Comparison of ENCODE assay signal across 1 cellular context in the genomic region with DNA sequence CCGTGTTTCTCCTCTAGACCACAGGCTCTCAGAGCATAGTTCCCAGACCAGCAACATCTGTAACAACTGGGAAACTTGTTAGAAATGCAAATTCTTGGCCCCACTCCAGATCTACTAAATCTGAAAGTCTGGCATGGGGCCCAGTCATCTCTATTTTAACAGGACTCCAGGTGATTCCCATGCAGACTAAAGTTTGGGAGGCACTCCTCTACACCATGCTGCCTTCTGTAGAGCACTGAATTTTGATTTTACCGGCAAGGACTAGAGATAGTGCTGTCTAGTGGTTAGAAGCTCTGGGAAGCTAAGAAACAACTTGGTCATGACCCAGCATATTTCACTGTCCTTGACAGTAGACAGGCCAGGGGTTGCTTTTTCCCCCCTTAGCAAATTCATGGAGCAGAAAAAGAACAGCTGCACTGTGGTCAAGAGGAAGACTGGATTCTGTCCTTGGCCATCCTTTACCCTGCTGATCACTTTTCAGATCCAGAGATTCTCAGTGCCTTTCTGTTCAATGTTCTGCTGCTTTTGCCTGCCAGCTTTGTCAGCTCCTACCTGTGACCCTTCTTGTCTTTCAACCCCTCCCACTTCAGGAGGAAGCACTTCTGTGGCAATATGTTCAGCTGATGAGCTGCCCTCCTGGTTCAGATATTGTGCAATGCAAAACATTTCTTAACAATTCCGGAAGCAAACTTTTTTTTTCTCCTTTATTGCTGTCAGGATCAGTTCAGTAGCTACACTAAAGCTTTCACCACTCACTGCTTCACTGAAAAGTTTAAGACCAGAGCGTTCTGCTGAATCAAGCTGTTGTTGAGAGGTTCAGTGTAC.
A peak's percentile ranks its signal among the peaks of the same experiment; 100 is the strongest.
TF ChIP-seq lines count a peak whose summit lies in the region.

No MANE protein-coding gene starts in this region.

TF ChIP-seq in K562, 482 proteins besides CTCF, POLR2A, EP300 and RAD21 (continued from another document):
- TF ChIP-seq, protein P1, sequence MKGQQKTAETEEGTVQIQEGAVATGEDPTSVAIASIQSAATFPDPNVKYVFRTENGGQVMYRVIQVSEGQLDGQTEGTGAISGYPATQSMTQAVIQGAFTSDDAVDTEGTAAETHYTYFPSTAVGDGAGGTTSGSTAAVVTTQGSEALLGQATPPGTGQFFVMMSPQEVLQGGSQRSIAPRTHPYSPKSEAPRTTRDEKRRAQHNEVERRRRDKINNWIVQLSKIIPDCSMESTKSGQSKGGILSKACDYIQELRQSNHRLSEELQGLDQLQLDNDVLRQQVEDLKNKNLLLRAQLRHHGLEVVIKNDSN (CRISPR knock-in tag; IDR thresholded peaks at IDR 0.05), result peak; percentile 87
- TF ChIP-seq, protein P2, sequence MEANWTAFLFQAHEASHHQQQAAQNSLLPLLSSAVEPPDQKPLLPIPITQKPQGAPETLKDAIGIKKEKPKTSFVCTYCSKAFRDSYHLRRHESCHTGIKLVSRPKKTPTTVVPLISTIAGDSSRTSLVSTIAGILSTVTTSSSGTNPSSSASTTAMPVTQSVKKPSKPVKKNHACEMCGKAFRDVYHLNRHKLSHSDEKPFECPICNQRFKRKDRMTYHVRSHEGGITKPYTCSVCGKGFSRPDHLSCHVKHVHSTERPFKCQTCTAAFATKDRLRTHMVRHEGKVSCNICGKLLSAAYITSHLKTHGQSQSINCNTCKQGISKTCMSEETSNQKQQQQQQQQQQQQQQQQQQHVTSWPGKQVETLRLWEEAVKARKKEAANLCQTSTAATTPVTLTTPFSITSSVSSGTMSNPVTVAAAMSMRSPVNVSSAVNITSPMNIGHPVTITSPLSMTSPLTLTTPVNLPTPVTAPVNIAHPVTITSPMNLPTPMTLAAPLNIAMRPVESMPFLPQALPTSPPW (CRISPR knock-in tag; IDR thresholded peaks at IDR 0.05), result peak; percentile 68
- TF ChIP-seq HDAC6 (IDR thresholded peaks at IDR 0.05; ENCODE audit: low read depth, low read length), result no peak
TF ChIP-seq in K562: peak in this region for 58.
